14 cellular contexts compared by ENCODE assay signal in the genomic region with DNA sequence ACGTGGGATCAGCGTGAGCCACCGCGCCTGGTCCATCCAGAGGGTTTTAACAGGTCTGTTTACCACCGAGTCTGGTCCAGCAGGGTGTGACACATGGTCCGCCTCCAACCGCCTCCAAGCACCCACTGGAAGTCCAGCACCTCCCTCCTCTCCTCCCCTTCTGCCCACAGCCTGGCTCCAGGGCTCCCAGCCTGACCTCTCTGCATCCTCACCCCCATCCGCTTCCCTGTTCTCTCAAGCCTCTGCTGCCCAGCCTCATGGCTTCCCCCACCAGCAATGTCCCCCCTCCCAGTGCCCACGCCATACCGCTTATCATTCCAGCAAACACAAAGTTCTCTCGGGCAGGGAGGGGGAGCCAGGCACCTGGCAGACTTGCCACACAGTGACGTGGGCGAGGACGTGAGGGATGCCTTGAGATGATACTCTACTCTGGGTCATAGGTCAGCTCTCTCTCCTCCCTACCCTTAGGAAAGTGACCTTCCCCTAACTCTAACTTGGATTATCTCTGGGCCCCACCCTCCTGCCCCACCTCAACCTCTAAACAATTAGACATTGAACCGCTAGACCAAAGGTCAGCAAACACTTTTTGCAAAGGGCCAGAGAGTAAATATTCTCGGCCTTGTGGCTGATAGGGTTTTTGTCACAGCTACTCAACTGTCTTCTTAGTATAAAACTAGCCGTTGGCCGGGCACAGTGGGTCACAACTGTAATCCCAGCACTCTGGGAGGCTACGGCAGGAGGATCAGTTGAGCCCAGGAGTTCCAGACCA. TPM values are rescaled to one million over a fixed set of nuclear protein-coding genes. Genes with fewer than 3 reads are reported as not detected.
DNase-seq lines count a peak whose midpoint lies in the region; ATAC-seq and TF ChIP-seq lines count a peak whose summit lies in the region.
"Had no signal": no experiment of that assay in that cellular context is flagged by ENCODE, and none has a peak within 500 bp of the region (broad histone marks: within the 10 kb centered on the region; RNA-seq: fewer than 3 reads in every experiment).

No MANE protein-coding gene starts in this region.

- TF ChIP-seq CTCF in adrenal gland (IDR thresholded peaks at IDR 0.05) = no peak

- H3K4me3 ChIP-seq in BLaER1 (no peak overlapping the region), adrenal gland (no peak overlapping the region)

- H3K36me3 ChIP-seq in BLaER1 (peaks cover 17% of the 10 kb centered on the region), adrenal gland (replicated peaks in 1 of 2) (peaks cover 0 to 26% of the 10 kb centered on the region in 2 donors)

- DNase-seq in adrenal gland = peak; percentile 84 to 94 (median 90)
- peak; percentile 84 for DNase-seq in left ventricle myocardium superior
- DNase-seq in posterior vena cava (ENCODE audit: low spot score) = peak; percentile 79
- DNase-seq in kidney glomerular epithelial cell (lab: John Stamatoyannopoulos, UW) = no peak
- no peak for DNase-seq in T-helper 9 cell
- DNase-seq: activated naive CD4-positive, alpha-beta T cell treated with anti-CD3 and anti-CD28 coated beads, Interleukin-2, amount 50 U/mL, for 16 hours; stimulated activated CD4-positive, alpha-beta T cell treated with anti-CD3 and anti-CD28 coated beads, Interleukin-12 subunit alpha, Interleukin-12 subunit beta, amount 100 ng/mL, for 4 hours; stimulated activated naive CD4-positive, alpha-beta T cell treated with Interleukin-2 at 50 U/mL for 16 hours had no signal

- WGBS in adrenal gland, 4 donors = 34 to 41% (median 37%) methylated on average over 18 to 19 of the region's 19 CpGs

- H3K4me1 ChIP-seq in BLaER1 (peaks cover 67% of the 10 kb centered on the region), adrenal gland (replicated peaks in 1 of 2) (peaks cover 62 to 100% of the 10 kb centered on the region in 2 donors)

- peak in 1 of 2 donors; percentile 28 for TF ChIP-seq POLR2A in adrenal gland (IDR thresholded peaks at IDR 0.05)

- H3K27ac ChIP-seq in BLaER1 (no peak overlapping the region), adrenal gland (peak overlapping the region; percentile 47 to 96 (median 84))

- ATAC-seq in left ventricle myocardium superior (peak; percentile 70), HG02973 (IDR thresholded peaks at IDR 0.05; ENCODE audit: unreplicated experiment) (no peak), GM21381 (IDR thresholded peaks at IDR 0.05; ENCODE audit: unreplicated experiment) (no peak)

- no peak overlapping the region for H3K9ac ChIP-seq in BLaER1

- H4K20me1 ChIP-seq in BLaER1 = peaks cover 55% of the 10 kb centered on the region

- intact Hi-C loops in adrenal gland (cut with DNase I) = no loop called here
- intact Hi-C loops in left ventricle myocardium superior (cut with micrococcal nuclease) = no loop called here
- intact Hi-C loops in posterior vena cava (cut with DNase I) = no loop called here

- H3K27me3 ChIP-seq in BLaER1 = no peaks in the 10 kb centered on the region
- no peaks in the 10 kb centered on the region for H3K27me3 ChIP-seq in adrenal gland

- no peaks in the 10 kb centered on the region for H3K9me3 ChIP-seq in BLaER1
- H3K9me3 ChIP-seq in adrenal gland (replicated peaks in 1 of 3) = no peaks in the 10 kb centered on the region

- 0 out of 2 replicates have a peak overlapping the region, but pooled peaks have one; percentile 5 for H3K4me2 ChIP-seq in BLaER1

RNA-seq across cellular contexts. Expression of gene CDC42EP4, which starts 23.1 kb away (rescaled TPM):
- total RNA-seq in adrenal gland = 100 to 1,000 TPM in 6 of 8 donors, 10 to 100 TPM in 2; 87.4 to 172 (median 118) TPM
- polyA plus RNA-seq in adrenal gland = 10 to 100 TPM; 24.4 to 43.0 (median 37.6) TPM
- total RNA-seq in left ventricle myocardium superior = 51.4 TPM
- total RNA-seq in posterior vena cava = 10 to 100 TPM; 32.6 to 45.1 TPM
- total RNA-seq: OCI-LY7 had no signal

RNA-seq across cellular contexts. Expression of gene CPSF4L, which starts 27.0 kb away (rescaled TPM):
- total RNA-seq in adrenal gland (not detected), left ventricle myocardium superior (not detected), posterior vena cava (not detected)
- not detected for polyA plus RNA-seq in adrenal gland
- total RNA-seq: endothelial cell of umbilical vein, OCI-LY7 had no signal
- polyA plus RNA-seq: endothelial cell of umbilical vein, keratinocyte had no signal

Comparison
In these comparisons a context has a peak if more than half of its experiments do, and no peak if none do; other contexts are left out.
1. DNase-seq: peak in adrenal gland (7 of 7), left ventricle myocardium superior (single experiment) and posterior vena cava (single experiment); none in kidney glomerular epithelial cell (single experiment) and T-helper 9 cell (single experiment).